ENCODE assay signal across 14 cellular contexts in the genomic region with DNA sequence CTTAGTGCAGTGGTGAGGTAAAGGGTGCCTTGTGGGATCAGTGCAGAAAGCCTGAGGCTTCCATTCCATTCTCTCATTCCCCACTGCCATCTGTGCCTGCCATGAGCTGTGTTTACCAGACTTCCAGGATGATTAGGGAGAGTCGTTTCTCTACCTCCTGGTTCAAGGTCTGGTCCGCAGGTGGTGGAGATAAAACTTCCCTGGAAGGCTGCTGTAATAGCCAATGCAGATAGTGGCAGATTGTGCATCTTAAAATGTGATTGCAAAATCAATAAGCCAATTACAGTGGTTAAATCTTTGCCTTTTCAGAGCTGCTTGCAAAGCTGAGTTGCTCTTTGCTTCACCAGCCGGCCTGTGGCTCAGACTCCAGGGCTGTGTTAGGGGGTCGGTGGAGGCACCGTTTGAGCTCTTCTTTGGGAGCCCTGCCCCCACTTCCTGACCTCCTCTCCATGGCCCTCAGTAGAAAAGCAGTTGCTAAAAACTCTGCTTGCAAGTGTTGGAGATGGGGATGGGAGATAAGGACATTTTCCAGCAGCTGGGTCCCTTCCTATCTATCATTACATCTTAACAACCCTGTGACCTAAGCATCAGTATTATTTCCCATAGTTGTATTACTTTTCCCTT.
DNase-seq lines count a peak whose midpoint lies in the region; TF ChIP-seq lines count a peak whose summit lies in the region.
"Had no signal": no experiment of that assay in that cellular context is flagged by ENCODE, and none has a peak within 500 bp of the region (broad histone marks: within the 10 kb centered on the region; RNA-seq: fewer than 3 reads in every experiment).

No MANE protein-coding gene starts in this region.

- H3K4me1 ChIP-seq in colonic mucosa: no peaks in the 10 kb centered on the region

- no peak overlapping the region for H3K4me3 ChIP-seq in colonic mucosa

- no peak overlapping the region for H3K9ac ChIP-seq in colonic mucosa (ENCODE audit: low read depth in 2 of 2, low read length in 2 of 2)

- no peaks in the 10 kb centered on the region for H3K27me3 ChIP-seq in colonic mucosa

- no peak overlapping the region for H3K27ac ChIP-seq in colonic mucosa

- intact Hi-C loops in colonic mucosa (cut with DNase I): no loop called here

- H3K36me3 ChIP-seq in colonic mucosa: no peaks in the 10 kb centered on the region

- DNase-seq in GF-D8 (lab: John Stamatoyannopoulos, UW) (peak; percentile 75), NCI-H1694 treated with DMSO at 0.1 percent for 48 hours (lab: John Stamatoyannopoulos, UW) (peak; percentile 27), colonic mucosa (peak; percentile 15), retina (peak; percentile 36), NCI-H2107 (lab: John Stamatoyannopoulos, UW) (no peak), globus pallidus (ENCODE audit: low spot score) (no peak), putamen (ENCODE audit: low spot score) (no peak)
- DNase-seq: activated CD4-positive, alpha-beta T cell treated with anti-CD3 and anti-CD28 coated beads, Interleukin-2, amount 50 U/mL, for 1 hour; anterior cingulate cortex; CD4-positive, CD25-positive, alpha-beta regulatory T cell; hypothalamus; left ventricle myocardium superior; NCI-H1105 treated with DMSO at 0.1 percent for 48 hours; NCI-H526 treated with DMSO at 0.1 percent for 48 hours had no signal

- no peak for TF ChIP-seq CTCF in colonic mucosa (IDR thresholded peaks at IDR 0.05)

- H3K9me3 ChIP-seq in colonic mucosa: no peaks in the 10 kb centered on the region

Comparison
In these comparisons a context has a peak if more than half of its experiments do, and no peak if none do; other contexts are left out.
1. DNase-seq: peak in GF-D8 (single experiment), NCI-H1694 treated with DMSO at 0.1 percent for 48 hours (single experiment), colonic mucosa (single experiment) and retina (single experiment); none in NCI-H2107 (single experiment), globus pallidus (single experiment) and putamen (single experiment).